Comparison of ENCODE assay signal across 11 cellular contexts in genomic region chr2:160432633-160433032, GRCh38.
DNase-seq lines count a peak whose midpoint lies in the region; ATAC-seq and TF ChIP-seq lines count a peak whose summit lies in the region.
"Had no signal": no experiment of that assay in that cellular context is flagged by ENCODE, and none has a peak within 500 bp of the region (broad histone marks: within the 10 kb centered on the region; RNA-seq: fewer than 3 reads in every experiment).

No MANE protein-coding gene starts in this region.

- H3K9me3 ChIP-seq in lung (ENCODE audit: control insufficient read depth in 2 of 2, insufficient read depth in 1 of 2, low read length in 1 of 2) = peaks cover 0 to 4% of the 10 kb centered on the region in 2 donors

- peaks cover 0 to 3% of the 10 kb centered on the region in 2 donors for H3K36me3 ChIP-seq in lung (ENCODE audit: control insufficient read depth in 2 of 2, insufficient read depth in 2 of 2, low read length in 2 of 2)

- no peak overlapping the region for H3K4me3 ChIP-seq in astrocyte of the spinal cord (ENCODE audit: low read depth, low read length)
- no peak overlapping the region for H3K4me3 ChIP-seq in lung

- no peaks in the 10 kb centered on the region for H3K27me3 ChIP-seq in lung (ENCODE audit: control insufficient read depth, insufficient read depth)

- 82 to 91% methylated on average over 4 of the region's 4 CpGs for WGBS in lung, 2 donors

- no peak for TF ChIP-seq CTCF in astrocyte of the spinal cord (IDR thresholded peaks at IDR 0.05; ENCODE audit: low read depth, low read length)
- no peak for TF ChIP-seq CTCF in lung (IDR thresholded peaks at IDR 0.05; ENCODE audit: control extremely low read depth, extremely low read depth)

- DNase-seq in AG08396 (ENCODE audit: low spot score) (peak; percentile 54), HT1080 (ENCODE audit: low read depth) (peak; percentile 90), astrocyte of the spinal cord (ENCODE audit: low read depth, low spot score) (peak; percentile 63), lung (ENCODE audit: low spot score) (no peak), middle frontal gyrus (ENCODE audit: extremely low spot score, low spot score) (no peak), T-helper 2 cell (no peak)
- DNase-seq: C1 segment of cervical spinal cord; NCI-H446; stimulated activated naive CD8-positive, alpha-beta T cell treated with anti-CD3 and anti-CD28 coated beads, Interleukin-15, Interleukin-2, amounts not matched to agents 100 U/mL and 50 U/mL, for 24 hours had no signal

- peak overlapping the region; percentile 12 to 33 for H3K27ac ChIP-seq in lung (ENCODE audit: low read depth in 1 of 2, low read length in 1 of 2)

- peak; percentile 20 for ATAC-seq in lung (ENCODE audit: insufficient read depth, low FRiP score)
- ATAC-seq in GM19455 (IDR thresholded peaks at IDR 0.05; ENCODE audit: unreplicated experiment) = no peak
- ATAC-seq in HG03139 (IDR thresholded peaks at IDR 0.05; ENCODE audit: unreplicated experiment) = no peak
- ATAC-seq: stimulated activated naive CD8-positive, alpha-beta T cell treated with anti-CD3 and anti-CD28 coated beads, Interleukin-15, Interleukin-2, amounts not matched to agents 100 U/mL and 50 U/mL, for 24 hours had no signal

- in situ Hi-C loops in astrocyte of the spinal cord (cut with HindIII; ENCODE audit: low sequenced_read_pairs) = no loop called here

- H3K4me1 ChIP-seq in lung (ENCODE audit: control insufficient read depth in 2 of 2, insufficient read depth in 2 of 2, low read length in 2 of 2) = peaks cover 3 to 24% of the 10 kb centered on the region in 2 donors

Comparison
In these comparisons a context has a peak if more than half of its experiments do, and no peak if none do; other contexts are left out.
1. DNase-seq: peak in AG08396 (single experiment), HT1080 (single experiment) and astrocyte of the spinal cord (single experiment); none in lung (single experiment), middle frontal gyrus (single experiment) and T-helper 2 cell (0 of 5).